Comparison of ENCODE assay signal across 9 cellular contexts in the genomic region with DNA sequence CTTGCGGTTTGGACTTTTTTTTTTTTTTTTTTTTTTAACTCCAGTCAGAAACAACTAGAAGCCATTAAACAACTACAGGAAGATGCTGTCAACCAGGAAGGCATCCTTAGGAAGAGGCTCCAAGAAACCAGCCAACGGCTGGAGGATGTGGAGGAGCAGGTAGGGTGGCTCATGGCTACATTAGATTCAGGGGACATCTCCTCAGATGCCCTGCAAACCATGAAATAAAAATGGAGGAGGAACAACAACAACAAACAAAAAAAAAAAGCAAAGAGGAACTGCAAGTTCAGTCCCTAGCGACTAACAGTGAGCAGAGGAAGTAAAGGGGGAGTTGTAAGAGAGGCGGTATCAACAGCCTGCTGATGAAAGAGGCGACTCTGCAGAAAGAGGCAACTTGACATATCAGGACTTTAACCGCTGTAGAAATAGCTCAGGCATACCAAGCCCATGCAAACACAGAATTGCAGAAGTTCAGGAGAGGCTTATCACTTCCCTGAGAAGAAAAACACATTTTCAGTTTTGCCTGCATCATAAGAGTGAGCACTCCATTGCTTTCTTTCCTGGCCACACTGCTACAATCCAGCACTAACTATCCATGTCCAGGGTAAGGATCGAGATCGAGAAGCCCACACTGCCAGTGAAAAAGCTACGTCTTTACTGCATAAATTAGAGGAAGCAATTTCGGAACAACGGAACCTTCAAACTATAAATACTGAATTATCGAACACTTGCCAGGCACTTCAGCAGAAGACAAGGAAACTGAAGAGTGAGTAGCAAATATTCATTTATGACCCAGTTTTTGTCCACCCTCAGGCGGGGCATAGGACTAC.
A peak's percentile ranks its signal among the peaks of the same experiment; 100 is the strongest.
DNase-seq lines count a peak whose midpoint lies in the region; ATAC-seq, FAIRE-seq and TF ChIP-seq lines count a peak whose summit lies in the region.
"Had no signal": no experiment of that assay in that cellular context is flagged by ENCODE, and none has a peak within 500 bp of the region (broad histone marks: within the 10 kb centered on the region; RNA-seq: fewer than 3 reads in every experiment).

No MANE protein-coding gene starts in this region.

- H3K36me3 Mint-ChIP-seq in CD14-positive monocyte = peaks cover 1 to 3% of the 10 kb centered on the region in 2 donors
- peaks cover 2% of the 10 kb centered on the region for H3K36me3 Mint-ChIP-seq in activated CD4-positive, alpha-beta T cell treated with anti-CD3 and anti-CD28 coated beads, Interleukin-2, amount 10 ng/mL, durations not matched to agents 24 days and 14 days (ENCODE audit: low read depth)

- no peaks in the 10 kb centered on the region for H3K27me3 Mint-ChIP-seq in CD14-positive monocyte (ENCODE audit: low read depth in 3 of 3)
- H3K27me3 Mint-ChIP-seq in activated CD4-positive, alpha-beta T cell treated with anti-CD3 and anti-CD28 coated beads, Interleukin-2, amount 10 ng/mL, durations not matched to agents 24 days and 14 days = peaks cover 3% of the 10 kb centered on the region

- no peak overlapping the region for H3K4ac ChIP-seq in H1 (replicated peaks; ENCODE audit: insufficient read length, low read depth, low read length)

- H3K23ac ChIP-seq in H1 (ENCODE audit: insufficient read length) = no peak overlapping the region

- POLR2A ChIA-PET in H1 (lab: Charles Lee; ENCODE audit: partially characterized antibody) = interaction anchor here (0.6 kb wide), 1 partner anchor 12 kb away, joined by 3 read pairs; no protein-coding TSS in a partner anchor

- no peak overlapping the region for H2AK5ac ChIP-seq in H1 (ENCODE audit: low read depth, low read length)

- peaks cover 0 to 3% (median 0%) of the 10 kb centered on the region in 4 experiments; a peak in 1 of 7 replicates for H3K4me1 ChIP-seq in H1 (replicated peaks in 1 of 4; ENCODE audit: control insufficient read depth in 3 of 4, insufficient read depth in 4 of 4, low read length in 3 of 4)

- DNase-seq in CD14-positive monocyte (ENCODE audit: low spot score) = peak; percentile 79
- DNase-seq in activated CD4-positive, alpha-beta T cell treated with anti-CD3 and anti-CD28 coated beads, Interleukin-2, amount 10 ng/mL, durations not matched to agents 24 days and 14 days = peak; percentile 87
- DNase-seq in H1 (ENCODE audit: low read depth in 1 of 2, low spot score in 2 of 2) = no peak
- DNase-seq in putamen (ENCODE audit: low spot score) = peak; percentile 39
- no peak for DNase-seq in NCI-H187 (lab: John Stamatoyannopoulos, UW)
- DNase-seq in cerebellar nuclear complex (lab: John Stamatoyannopoulos, UW) = no peak

- no peak overlapping the region for H4K8ac ChIP-seq in H1 (ENCODE audit: extremely low read depth, insufficient read depth, low read length)

- 0 out of 2 replicates have a peak overlapping the region, but pooled peaks have one; percentile 47 for H2AFZ ChIP-seq in H1 (ENCODE audit: low read length)

- H3K18ac ChIP-seq in H1 (ENCODE audit: extremely low read depth, low read length) = no peak overlapping the region

- peak; percentile 68 for ATAC-seq in GM19455 (IDR thresholded peaks at IDR 0.05; ENCODE audit: unreplicated experiment)
- ATAC-seq in HG03558 (IDR thresholded peaks at IDR 0.05; ENCODE audit: extremely low read depth, unreplicated experiment) = peak; percentile 49

- TF ChIP-seq POLR2A in H1 (IDR thresholded peaks at IDR 0.05; ENCODE audit: control extremely low read depth in 1 of 2, low read depth in 2 of 2, low read length in 2 of 2) = no peak

- TF ChIP-seq CTCF in CD14-positive monocyte (IDR thresholded peaks at IDR 0.05) = no peak
- no peak for TF ChIP-seq CTCF in H1 (IDR thresholded peaks at IDR 0.05; ENCODE audit: control extremely low read depth in 1 of 3, insufficient read depth in 1 of 3, low read depth in 1 of 3, low read length in 3 of 3)

- CTCF ChIA-PET in H1 (lab: Charles Lee; ENCODE audit: partially characterized antibody) = interaction anchor here (0.6 to 1.5 kb wide), 7 partner anchors 8 to 232 kb away, joined by 3 to 5 read pairs (median 3); no protein-coding TSS in a partner anchor

- no peaks in the 10 kb centered on the region for H3K36me3 ChIP-seq in H1 (ENCODE audit: control insufficient read depth in 2 of 4, insufficient read depth in 4 of 4, low read length in 3 of 4)

- no peak overlapping the region for H3K4me3 ChIP-seq in H1 (ENCODE audit: extremely low read depth in 1 of 4, insufficient read depth in 2 of 4, low read depth in 3 of 4, low read length in 4 of 4)

- H3K4me2 ChIP-seq in H1 (ENCODE audit: insufficient read depth in 1 of 2, low read depth in 2 of 2, low read length in 2 of 2) = no peak overlapping the region; a peak in 1 of 4 replicates

- no peak overlapping the region for H4K91ac ChIP-seq in H1 (replicated peaks; ENCODE audit: insufficient read length, low read length)

- no peak for TF ChIP-seq RAD21 in H1 (IDR thresholded peaks at IDR 0.05 in 1 of 2, conservative IDR thresholded peaks at IDR 0.05 in 1 of 2; ENCODE audit: low read depth in 2 of 2, low read length in 2 of 2)

- H2BK20ac ChIP-seq in H1 (ENCODE audit: low read length) = 0 out of 2 replicates have a peak overlapping the region, but pooled peaks have one; percentile 48

- no peak overlapping the region for H3K9ac ChIP-seq in H1 (replicated peaks in 1 of 4; ENCODE audit: extremely low read depth in 1 of 4, low read depth in 3 of 4, low read length in 3 of 4)

- FAIRE-seq in H1 (lab: Jason Lieb, UNC) = no peak
- FAIRE-seq: endothelial cell of umbilical vein had no signal

- no peak overlapping the region for H3K27ac ChIP-seq in H1 (ENCODE audit: low read depth, low read length)

- peak overlapping the region; percentile 96 to 100 (median 99) for H3K27ac Mint-ChIP-seq in CD14-positive monocyte
- H3K27ac Mint-ChIP-seq in activated CD4-positive, alpha-beta T cell treated with anti-CD3 and anti-CD28 coated beads, Interleukin-2, amount 10 ng/mL, durations not matched to agents 24 days and 14 days = peak overlapping the region; percentile 99

- H3K4me1 Mint-ChIP-seq in CD14-positive monocyte = peaks cover 47% of the 10 kb centered on the region
- peaks cover 45% of the 10 kb centered on the region for H3K4me1 Mint-ChIP-seq in activated CD4-positive, alpha-beta T cell treated with anti-CD3 and anti-CD28 coated beads, Interleukin-2, amount 10 ng/mL, durations not matched to agents 24 days and 14 days

- H2BK15ac ChIP-seq in H1 (ENCODE audit: low read length) = no peak overlapping the region

- H3K9me3 ChIP-seq in H1 (ENCODE audit: insufficient read depth in 2 of 2, low read depth in 1 of 2, low read length in 1 of 2) = no peaks in the 10 kb centered on the region

- no peaks in the 10 kb centered on the region for H3K27me3 ChIP-seq in H1 (replicated peaks in 1 of 4; ENCODE audit: control insufficient read depth in 3 of 4, extremely low read depth in 1 of 4, insufficient read depth in 3 of 4, low read length in 3 of 4)

- no peaks in the 10 kb centered on the region for H3K23me2 ChIP-seq in H1 (ENCODE audit: low read depth, low read length)

- no peaks in the 10 kb centered on the region for H3K79me2 ChIP-seq in H1 (ENCODE audit: control insufficient read depth in 1 of 2, insufficient read depth in 2 of 2, low read length in 2 of 2)

- no peak overlapping the region for H2BK120ac ChIP-seq in H1 (replicated peaks; ENCODE audit: low read depth, low read length)

- H3K56ac ChIP-seq in H1 (replicated peaks; ENCODE audit: insufficient read length, low read depth, low read length) = no peak overlapping the region

- no peak for TF ChIP-seq EP300 in H1 (IDR thresholded peaks at IDR 0.05; ENCODE audit: borderline replicate concordance in 1 of 2, low read depth in 2 of 2, low read length in 2 of 2)

- H2BK5ac ChIP-seq in H1 (ENCODE audit: low read depth, low read length) = no peak overlapping the region

- H3K4me3 Mint-ChIP-seq in CD14-positive monocyte = peak overlapping the region; percentile 84 to 95
- H3K4me3 Mint-ChIP-seq in activated CD4-positive, alpha-beta T cell treated with anti-CD3 and anti-CD28 coated beads, Interleukin-2, amount 10 ng/mL, durations not matched to agents 24 days and 14 days = peak overlapping the region; percentile 93

- H3K9me3 Mint-ChIP-seq in CD14-positive monocyte = peaks cover 0 to 4% (median 2%) of the 10 kb centered on the region in 7 donors
- no peaks in the 10 kb centered on the region for H3K9me3 Mint-ChIP-seq in activated CD4-positive, alpha-beta T cell treated with anti-CD3 and anti-CD28 coated beads, Interleukin-2, amount 10 ng/mL, durations not matched to agents 24 days and 14 days

- H4K20me1 ChIP-seq in H1 (replicated peaks in 1 of 2; ENCODE audit: control insufficient read depth in 1 of 2, insufficient read depth in 2 of 2, low read length in 2 of 2) = no peaks in the 10 kb centered on the region

- no peak overlapping the region for H3K14ac ChIP-seq in H1 (ENCODE audit: insufficient read length)

- WGBS in H1 (ENCODE audit: extremely low coverage in 1 of 2, insufficient coverage in 1 of 2, insufficient read length in 1 of 2, insufficient replicate concordance in 2 of 2, low coverage in 1 of 2, low lambda C conversion rate in 2 of 2, missing lambda C conversion rate in 1 of 2), 2 experiments = 78% methylated on average over 13 of the region's 13 CpGs; no CpG with 5 or more reads in 1 of the 2 experiments

- no peak overlapping the region for H4K5ac ChIP-seq in H1 (ENCODE audit: insufficient read length, low read depth, low read length)

- intact Hi-C loops in CD14-positive monocyte (cut with micrococcal nuclease) = no loop called here
- intact Hi-C loops in activated CD4-positive, alpha-beta T cell treated with anti-CD3 and anti-CD28 coated beads, Interleukin-2, amount 10 ng/mL, durations not matched to agents 24 days and 14 days (cut with micrococcal nuclease) = loop anchor here (1.0 to 10.0 kb wide), 12 partner anchors 60 to 1694 kb away; a partner anchor contains a TSS

- H2BK12ac ChIP-seq in H1 (ENCODE audit: low read depth, low read length) = no peak overlapping the region

- H3K79me1 ChIP-seq in H1 (ENCODE audit: low read depth, low read length) = no peaks in the 10 kb centered on the region

TF ChIP-seq in H1, 55 proteins besides CTCF, POLR2A, EP300 and RAD21 (continues in another document):
- TF ChIP-seq, protein P1, sequence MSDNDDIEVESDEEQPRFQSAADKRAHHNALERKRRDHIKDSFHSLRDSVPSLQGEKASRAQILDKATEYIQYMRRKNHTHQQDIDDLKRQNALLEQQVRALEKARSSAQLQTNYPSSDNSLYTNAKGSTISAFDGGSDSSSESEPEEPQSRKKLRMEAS (IDR thresholded peaks at IDR 0.05) = no peak
- TF ChIP-seq CHD1 (IDR thresholded peaks at IDR 0.05; ENCODE audit: low read depth, low read length) = no peak
- no peak for TF ChIP-seq RFX5 (IDR thresholded peaks at IDR 0.05; ENCODE audit: borderline replicate concordance, low read depth, low read length)
- TF ChIP-seq RXRA (IDR thresholded peaks at IDR 0.05; ENCODE audit: insufficient read depth, low read depth, low read length) = no peak
- TF ChIP-seq YY1 (IDR thresholded peaks at IDR 0.05; ENCODE audit: low read depth, low read length) = no peak
- TF ChIP-seq CBX5 (IDR thresholded peaks at IDR 0.05; ENCODE audit: low read depth, low read length) = no peak

Comparison
In these comparisons a context has a peak if more than half of its experiments do, and no peak if none do; other contexts are left out.
1. DNase-seq: peak in CD14-positive monocyte (single experiment), activated CD4-positive, alpha-beta T cell treated with anti-CD3 and anti-CD28 coated beads, Interleukin-2, amount 10 ng/mL, durations not matched to agents 24 days and 14 days (single experiment) and putamen (single experiment); none in H1 (0 of 2), NCI-H187 (0 of 2) and cerebellar nuclear complex (0 of 2).